ENCODE assay signal across 9 cellular contexts in genomic region chr11:65900899-65901180, GRCh38. TPM values are rescaled to one million over a fixed set of nuclear protein-coding genes. Genes with fewer than 3 reads are reported as not detected.
A peak's percentile ranks its signal among the peaks of the same experiment; 100 is the strongest.
DNase-seq lines count a peak whose midpoint lies in the region; ATAC-seq and TF ChIP-seq lines count a peak whose summit lies in the region.
"Had no signal": no experiment of that assay in that cellular context is flagged by ENCODE, and none has a peak within 500 bp of the region (broad histone marks: within the 10 kb centered on the region; RNA-seq: fewer than 3 reads in every experiment).

No MANE protein-coding gene starts in this region.

- H3K27ac ChIP-seq in left ventricle myocardium inferior (replicated peaks) (peak overlapping the region; percentile 66), muscle layer of duodenum (ENCODE audit: low read length) (no peak overlapping the region), upper lobe of left lung (peak overlapping the region in 3 of 4 donors; percentile 50 to 84 (median 70))

- no peak for DNase-seq in left ventricle myocardium inferior
- no peak for DNase-seq in Right ventricle myocardium inferior (ENCODE audit: missing footprints)
- DNase-seq in astrocyte of the cerebellum (ENCODE audit: low read depth), result no peak
- no peak for DNase-seq in upper lobe of left lung
- no peak for DNase-seq in LoVo (ENCODE audit: low spot score)
- DNase-seq in DMS79 (lab: John Stamatoyannopoulos, UW), result no peak
- no peak for DNase-seq in NCI-H1417 (lab: John Stamatoyannopoulos, UW)

- in situ Hi-C loops in astrocyte of the cerebellum (cut with HindIII; ENCODE audit: low sequenced_read_pairs), result no loop called here

- H3K9me3 ChIP-seq in left ventricle myocardium inferior (replicated peaks) (no peaks in the 10 kb centered on the region), muscle layer of duodenum (ENCODE audit: control insufficient read depth in 1 of 2, low read length in 2 of 2) (no peaks in the 10 kb centered on the region), upper lobe of left lung (no peaks in the 10 kb centered on the region)
- H3K9me3 ChIP-seq: uterus had no signal

- no peak for TF ChIP-seq POLR2A in upper lobe of left lung (IDR thresholded peaks at IDR 0.05)

- peaks cover 25% of the 10 kb centered on the region for H3K4me1 ChIP-seq in left ventricle myocardium inferior
- peaks cover 0 to 13% of the 10 kb centered on the region in 2 donors for H3K4me1 ChIP-seq in muscle layer of duodenum (ENCODE audit: control insufficient read depth in 1 of 2, insufficient read depth in 2 of 2, low read length in 2 of 2)
- H3K4me1 ChIP-seq in upper lobe of left lung, result peaks cover 15 to 22% (median 18%) of the 10 kb centered on the region in 4 donors

- 71 to 77% methylated on average over 11 of the region's 11 CpGs for WGBS in upper lobe of left lung, 2 donors

- intact Hi-C loops in left ventricle myocardium inferior (cut with micrococcal nuclease), result no loop called here
- intact Hi-C loops in Right ventricle myocardium inferior (cut with DNase I), result no loop called here

- H3K27me3 ChIP-seq in left ventricle myocardium inferior (ENCODE audit: low read depth), result peaks cover 15% of the 10 kb centered on the region
- H3K27me3 ChIP-seq in muscle layer of duodenum (ENCODE audit: low read depth, low read length), result no peaks in the 10 kb centered on the region
- H3K27me3 ChIP-seq in upper lobe of left lung, result peaks cover 0 to 3% (median 0%) of the 10 kb centered on the region in 4 donors

- ATAC-seq in Right ventricle myocardium inferior, result no peak
- no peak for ATAC-seq in upper lobe of left lung (ENCODE audit: low FRiP score in 2 of 2)

- TF ChIP-seq CTCF in left ventricle myocardium inferior (IDR thresholded peaks at IDR 0.05; ENCODE audit: borderline replicate concordance) (no peak), astrocyte of the cerebellum (IDR thresholded peaks at IDR 0.05; ENCODE audit: low read depth, low read length, missing control alignments) (no peak), upper lobe of left lung (IDR thresholded peaks at IDR 0.05) (no peak)

- H3K4me3 ChIP-seq in left ventricle myocardium inferior, result peak overlapping the region; percentile 79
- peak overlapping the region; percentile 70 for H3K4me3 ChIP-seq in astrocyte of the cerebellum (ENCODE audit: low read depth, low read length)
- H3K4me3 ChIP-seq in muscle layer of duodenum (ENCODE audit: low read depth in 1 of 2, low read length in 2 of 2), result peak overlapping the region; percentile 11 to 66
- peak overlapping the region in 3 of 4 donors; percentile 62 to 69 (median 66) for H3K4me3 ChIP-seq in upper lobe of left lung

- no peaks in the 10 kb centered on the region for H3K36me3 ChIP-seq in left ventricle myocardium inferior
- no peaks in the 10 kb centered on the region for H3K36me3 ChIP-seq in muscle layer of duodenum (ENCODE audit: control insufficient read depth in 1 of 2, insufficient read depth in 2 of 2, low read length in 2 of 2)
- no peaks in the 10 kb centered on the region for H3K36me3 ChIP-seq in upper lobe of left lung
- H3K36me3 ChIP-seq: uterus had no signal

- TF ChIP-seq EP300 in upper lobe of left lung (IDR thresholded peaks at IDR 0.05), result no peak

RNA-seq across cellular contexts. Expression of gene FOSL1, which starts 0.7 kb away (rescaled TPM):
- total RNA-seq in left ventricle myocardium inferior (0.47 TPM), Right ventricle myocardium inferior (0.27 TPM), upper lobe of left lung (10 to 100 TPM in 3 of 6 donors, 1 to 10 TPM in 3; 1.8 to 16.9 (median 8.2) TPM)

RNA-seq across cellular contexts. Expression of gene CCDC85B, which starts 10.4 kb away (rescaled TPM):
- total RNA-seq in left ventricle myocardium inferior (32.7 TPM), Right ventricle myocardium inferior (29.6 TPM), upper lobe of left lung (10 to 100 TPM; 19.9 to 69.7 (median 37.2) TPM)

RNA-seq across cellular contexts. Expression of gene FIBP, which starts 12.6 kb away (rescaled TPM):
- 42.2 TPM for total RNA-seq in left ventricle myocardium inferior
- total RNA-seq in Right ventricle myocardium inferior, result 44.7 TPM
- 10 to 100 TPM; 46.8 to 77.7 (median 57.0) TPM for total RNA-seq in upper lobe of left lung

RNA-seq across cellular contexts. Expression of gene C11orf68, which starts 18.0 kb away (rescaled TPM):
- total RNA-seq in left ventricle myocardium inferior (37.3 TPM), Right ventricle myocardium inferior (38.5 TPM), upper lobe of left lung (10 to 100 TPM; 11.5 to 42.4 (median 24.3) TPM)

RNA-seq across cellular contexts. Expression of gene DRAP1, which starts 18.4 kb away (rescaled TPM):
- total RNA-seq in left ventricle myocardium inferior, result 94.7 TPM
- 110 TPM for total RNA-seq in Right ventricle myocardium inferior
- total RNA-seq in upper lobe of left lung, result 100 to 1,000 TPM in 1 of 6 donors, 10 to 100 TPM in 5; 60.3 to 111 (median 80.0) TPM
